ENCODE assay signal across 24 cellular contexts in the genomic region with DNA sequence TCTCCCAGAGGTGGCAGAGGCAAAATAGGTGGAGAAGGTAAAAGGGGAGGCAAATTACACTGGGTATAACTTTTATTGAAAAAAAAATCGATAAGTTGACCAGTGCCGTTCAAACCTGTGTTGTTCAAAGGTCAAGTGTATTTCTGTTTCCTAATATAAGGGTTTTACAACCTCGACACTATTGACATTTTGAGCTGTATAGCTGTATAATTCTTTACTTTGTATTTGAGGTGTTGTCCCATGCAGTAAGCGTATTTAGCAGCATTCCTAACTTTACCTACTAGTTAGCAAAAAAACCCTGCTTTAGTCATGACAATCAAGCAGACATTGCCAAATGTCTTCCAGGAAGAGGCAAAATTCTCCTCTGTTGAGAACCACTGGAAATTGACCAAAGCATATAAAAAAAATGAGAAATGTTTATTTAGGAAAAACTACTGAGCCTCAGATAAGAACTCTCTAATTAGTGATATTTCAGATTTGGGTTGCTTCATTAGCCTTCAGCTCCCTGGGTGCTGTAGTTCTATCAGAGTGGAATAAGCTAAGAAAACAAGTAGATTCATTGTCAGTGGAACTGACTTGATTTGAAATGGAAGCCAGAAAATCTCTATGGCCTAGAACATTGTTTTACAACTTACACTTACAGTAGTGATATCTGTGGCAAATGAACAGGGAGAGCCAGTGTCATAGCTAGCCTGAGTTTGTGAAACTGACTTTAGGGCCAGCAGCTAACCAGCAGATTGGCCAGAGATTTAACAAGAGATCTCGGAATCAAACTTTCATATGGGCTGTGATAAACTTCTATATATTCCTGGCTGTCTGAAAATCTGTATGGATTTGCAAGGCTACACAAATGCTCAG.
"Had no signal": no experiment of that assay in that cellular context is flagged by ENCODE, and none has a peak within 500 bp of the region (broad histone marks: within the 10 kb centered on the region; RNA-seq: fewer than 3 reads in every experiment).

No MANE protein-coding gene starts in this region.

- ATAC-seq: esophagus mucosa; gastrocnemius medialis; lower lobe of right lung; natural killer cell treated with Interleukin-12 subunit alpha and Interleukin-12 subunit beta and Interleukin-15 and Interleukin-18, amount 100 ng/mL, for 72 hours; sciatic nerve; stimulated activated memory B cell treated with anti-CD40 and anti-IgM and Interleukin-4, amounts not matched to agents 10 μg/mL and 1 μg/mL and 100 μg/mL, for 72 hours; stimulated activated naive CD8-positive, alpha-beta T cell treated with anti-CD3 and anti-CD28 coated beads, Interleukin-15, Interleukin-2, amounts not matched to agents 100 U/mL and 50 U/mL, for 24 hours; upper lobe of right lung had no signal

- H3K27me3 Mint-ChIP-seq: dendritic cell treated with granulocyte-macrophage colony-stimulating factor and Interleukin-4, amounts not matched to agents 40 ng/mL and 50 ng/mL, for 4 days; naive B cell; natural killer cell treated with Interleukin-12 subunit alpha and Interleukin-12 subunit beta and Interleukin-15 and Interleukin-18, amount 100 ng/mL, for 72 hours; progenitor cell of endocrine pancreas; stimulated activated memory B cell treated with anti-CD40 and anti-IgM and Interleukin-4, amounts not matched to agents 10 μg/mL and 1 μg/mL and 100 μg/mL, for 72 hours had no signal

- H3K4me1 Mint-ChIP-seq: endodermal cell; naive B cell; neural progenitor cell; stimulated activated memory B cell treated with anti-CD40 and anti-IgM and Interleukin-4, amounts not matched to agents 10 μg/mL and 1 μg/mL and 100 μg/mL, for 72 hours had no signal

- H3K4me3 Mint-ChIP-seq: dendritic cell treated with granulocyte-macrophage colony-stimulating factor and Interleukin-4, amounts not matched to agents 40 ng/mL and 50 ng/mL, for 4 days; endodermal cell; naive B cell; natural killer cell treated with Interleukin-12 subunit alpha and Interleukin-12 subunit beta and Interleukin-15 and Interleukin-18, amount 100 ng/mL, for 72 hours; neural progenitor cell; stimulated activated memory B cell treated with anti-CD40 and anti-IgM and Interleukin-4, amounts not matched to agents 10 μg/mL and 1 μg/mL and 100 μg/mL, for 72 hours had no signal

- DNase-seq: effector CD8-positive, alpha-beta T cell; endodermal cell; foreskin fibroblast; gastrocnemius medialis; head of caudate nucleus; kidney; left ventricle myocardium inferior; lower lobe of right lung; naive B cell; stimulated activated CD4-positive, alpha-beta T cell treated with anti-CD3 and anti-CD28 coated beads, Interleukin-2, amount 100 ng/mL, for 24 hours; stimulated activated CD4-positive, alpha-beta T cell treated with anti-CD3 and anti-CD28 coated beads, Interleukin-4, amount 100 ng/mL, for 24 hours; stimulated activated naive CD8-positive, alpha-beta T cell treated with anti-CD3 and anti-CD28 coated beads, Interleukin-15, Interleukin-2, amounts not matched to agents 100 U/mL and 50 U/mL, for 24 hours; substantia nigra; testis; tibial artery; upper lobe of right lung; uterus had no signal

- H3K9me3 Mint-ChIP-seq: endodermal cell; stimulated activated memory B cell treated with anti-CD40 and anti-IgM and Interleukin-4, amounts not matched to agents 10 μg/mL and 1 μg/mL and 100 μg/mL, for 72 hours had no signal

- H3K36me3 Mint-ChIP-seq: naive B cell; natural killer cell treated with Interleukin-12 subunit alpha and Interleukin-12 subunit beta and Interleukin-15 and Interleukin-18, amount 100 ng/mL, for 72 hours; neural progenitor cell; stimulated activated memory B cell treated with anti-CD40 and anti-IgM and Interleukin-4, amounts not matched to agents 10 μg/mL and 1 μg/mL and 100 μg/mL, for 72 hours had no signal

- H3K27ac Mint-ChIP-seq: dendritic cell treated with granulocyte-macrophage colony-stimulating factor and Interleukin-4, amounts not matched to agents 40 ng/mL and 50 ng/mL, for 4 days; endodermal cell; naive B cell; natural killer cell treated with Interleukin-12 subunit alpha and Interleukin-12 subunit beta and Interleukin-15 and Interleukin-18, amount 100 ng/mL, for 72 hours; neural progenitor cell; progenitor cell of endocrine pancreas; stimulated activated memory B cell treated with anti-CD40 and anti-IgM and Interleukin-4, amounts not matched to agents 10 μg/mL and 1 μg/mL and 100 μg/mL, for 72 hours had no signal
